ENCODE assay signal across 21 cellular contexts in genomic region chr4:156800463-156800862, GRCh38.
DNase-seq lines count a peak whose midpoint lies in the region; ATAC-seq and TF ChIP-seq lines count a peak whose summit lies in the region.
"Had no signal": no experiment of that assay in that cellular context is flagged by ENCODE, and none has a peak within 500 bp of the region (broad histone marks: within the 10 kb centered on the region; RNA-seq: fewer than 3 reads in every experiment).

No MANE protein-coding gene starts in this region.

- intact Hi-C loops in activated T-helper 2 cell treated with anti-CD3 and anti-CD28 coated beads, Interferon-gamma antibody, Interleukin-2, Interleukin-4, amounts not matched to agents 10 μg/mL and 5 μg/mL and 100 μg/mL, durations not matched to agents 14 hours and 24 hours and 36 hours (cut with micrococcal nuclease), result no loop called here

- no peaks in the 10 kb centered on the region for H3K4me1 Mint-ChIP-seq in activated T-helper 2 cell treated with anti-CD3 and anti-CD28 coated beads, Interferon-gamma antibody, Interleukin-2, Interleukin-4, amounts not matched to agents 10 μg/mL and 5 μg/mL and 100 μg/mL, durations not matched to agents 14 hours and 24 hours and 36 hours (ENCODE audit: low read depth)
- H3K4me1 Mint-ChIP-seq: CD4-positive, alpha-beta memory T cell; GM23338 had no signal

- no peak overlapping the region for H3K27ac Mint-ChIP-seq in activated T-helper 2 cell treated with anti-CD3 and anti-CD28 coated beads, Interferon-gamma antibody, Interleukin-2, Interleukin-4, amounts not matched to agents 10 μg/mL and 5 μg/mL and 100 μg/mL, durations not matched to agents 14 hours and 24 hours and 36 hours
- H3K27ac Mint-ChIP-seq: CD4-positive, alpha-beta memory T cell; GM23338 had no signal

- CTCF ChIA-PET in AG04450 (lab: Charles Lee), result interaction anchor here (0.6 to 1.6 kb wide), 5 partner anchors 10 to 168 kb away, joined by 3 to 6 read pairs (median 3); no protein-coding TSS in a partner anchor

- TF ChIP-seq CTCF in AG04450 (IDR thresholded peaks at IDR 0.05; ENCODE audit: low read depth, low read length), result 0 out of 2 replicates have a peak, but pooled peaks have one; percentile 8
- TF ChIP-seq CTCF in epithelial cell of esophagus (IDR thresholded peaks at IDR 0.05; ENCODE audit: insufficient read depth, low read depth, low read length, missing control alignments), result peak; percentile 3

- H3K27me3 Mint-ChIP-seq in activated T-helper 2 cell treated with anti-CD3 and anti-CD28 coated beads, Interferon-gamma antibody, Interleukin-2, Interleukin-4, amounts not matched to agents 10 μg/mL and 5 μg/mL and 100 μg/mL, durations not matched to agents 14 hours and 24 hours and 36 hours (ENCODE audit: low read depth), result no peaks in the 10 kb centered on the region
- H3K27me3 Mint-ChIP-seq: CD4-positive, alpha-beta memory T cell had no signal

- H3K27me3 ChIP-seq in AG04450 (ENCODE audit: control insufficient read depth, insufficient read depth, low read length), result no peaks in the 10 kb centered on the region
- H3K27me3 ChIP-seq: vagina had no signal

- peaks cover 3% of the 10 kb centered on the region; the same call in 1 of the 2 replicates for H3K9me3 ChIP-seq in AG04450 (ENCODE audit: control insufficient read depth, insufficient read depth, low read length)
- H3K9me3 ChIP-seq: left ventricle myocardium inferior, vagina had no signal

- POLR2A ChIA-PET in AG04450 (lab: Yijun Ruan, JAX), result no interaction called here

- DNase-seq in AG04450 (ENCODE audit: low read depth, low spot score) (no peak), epithelial cell of esophagus (ENCODE audit: low read depth) (no peak), NCI-H510A (lab: John Stamatoyannopoulos, UW) (no peak), NCI-H1930 (lab: John Stamatoyannopoulos, UW) (no peak), DMS114 treated with DMSO at 0.1 percent for 48 hours (lab: John Stamatoyannopoulos, UW; ENCODE audit: unreplicated experiment) (no peak)
- DNase-seq in activated T-helper 2 cell treated with anti-CD3 and anti-CD28 coated beads, Interferon-gamma antibody, Interleukin-2, Interleukin-4, amounts not matched to agents 10 μg/mL and 5 μg/mL and 100 μg/mL, durations not matched to agents 14 hours and 24 hours and 36 hours (ENCODE audit: low spot score), result no peak
- DNase-seq: ACHN; activated CD4-positive, alpha-beta T cell treated with anti-CD3 and anti-CD28 coated beads for 4 hours; activated CD8-positive, alpha-beta memory T cell treated with anti-CD3 and anti-CD28 coated beads, Interleukin-2, amount 50 U/mL, for 4 hours; aorta; CD4-positive, alpha-beta memory T cell; DND-41; left ventricle myocardium inferior; NCI-H345; OCI-M1; stimulated activated CD4-positive, alpha-beta T cell treated with anti-CD3 and anti-CD28 coated beads, Interleukin-2, amount 100 ng/mL, for 48 hours had no signal

- H3K4me3 ChIP-seq in AG04450 (ENCODE audit: low read depth, low read length) (no peak overlapping the region), epithelial cell of esophagus (ENCODE audit: low read length) (no peak overlapping the region)
- H3K4me3 ChIP-seq: GM23338, left ventricle myocardium inferior, vagina had no signal

- no peak overlapping the region for H3K4me3 Mint-ChIP-seq in activated T-helper 2 cell treated with anti-CD3 and anti-CD28 coated beads, Interferon-gamma antibody, Interleukin-2, Interleukin-4, amounts not matched to agents 10 μg/mL and 5 μg/mL and 100 μg/mL, durations not matched to agents 14 hours and 24 hours and 36 hours (ENCODE audit: low read depth)
- H3K4me3 Mint-ChIP-seq: CD4-positive, alpha-beta memory T cell; GM23338 had no signal

- no peak overlapping the region for H3K27ac ChIP-seq in AG04450 (ENCODE audit: low read depth, low read length)
- H3K27ac ChIP-seq: left ventricle myocardium inferior, parathyroid adenoma, vagina had no signal

- no peaks in the 10 kb centered on the region for H3K36me3 Mint-ChIP-seq in activated T-helper 2 cell treated with anti-CD3 and anti-CD28 coated beads, Interferon-gamma antibody, Interleukin-2, Interleukin-4, amounts not matched to agents 10 μg/mL and 5 μg/mL and 100 μg/mL, durations not matched to agents 14 hours and 24 hours and 36 hours (ENCODE audit: low read depth)
- H3K36me3 Mint-ChIP-seq: CD4-positive, alpha-beta memory T cell had no signal

- ATAC-seq in GM18867 (IDR thresholded peaks at IDR 0.05; ENCODE audit: unreplicated experiment) (peak; percentile 75), HG03442 (IDR thresholded peaks at IDR 0.05; ENCODE audit: unreplicated experiment) (peak; percentile 67)
- ATAC-seq: GM23338 had no signal

- no peaks in the 10 kb centered on the region for H3K9me3 Mint-ChIP-seq in activated T-helper 2 cell treated with anti-CD3 and anti-CD28 coated beads, Interferon-gamma antibody, Interleukin-2, Interleukin-4, amounts not matched to agents 10 μg/mL and 5 μg/mL and 100 μg/mL, durations not matched to agents 14 hours and 24 hours and 36 hours
- H3K9me3 Mint-ChIP-seq: GM23338 had no signal
